ENCODE assay signal across 23 cellular contexts in the genomic region with DNA sequence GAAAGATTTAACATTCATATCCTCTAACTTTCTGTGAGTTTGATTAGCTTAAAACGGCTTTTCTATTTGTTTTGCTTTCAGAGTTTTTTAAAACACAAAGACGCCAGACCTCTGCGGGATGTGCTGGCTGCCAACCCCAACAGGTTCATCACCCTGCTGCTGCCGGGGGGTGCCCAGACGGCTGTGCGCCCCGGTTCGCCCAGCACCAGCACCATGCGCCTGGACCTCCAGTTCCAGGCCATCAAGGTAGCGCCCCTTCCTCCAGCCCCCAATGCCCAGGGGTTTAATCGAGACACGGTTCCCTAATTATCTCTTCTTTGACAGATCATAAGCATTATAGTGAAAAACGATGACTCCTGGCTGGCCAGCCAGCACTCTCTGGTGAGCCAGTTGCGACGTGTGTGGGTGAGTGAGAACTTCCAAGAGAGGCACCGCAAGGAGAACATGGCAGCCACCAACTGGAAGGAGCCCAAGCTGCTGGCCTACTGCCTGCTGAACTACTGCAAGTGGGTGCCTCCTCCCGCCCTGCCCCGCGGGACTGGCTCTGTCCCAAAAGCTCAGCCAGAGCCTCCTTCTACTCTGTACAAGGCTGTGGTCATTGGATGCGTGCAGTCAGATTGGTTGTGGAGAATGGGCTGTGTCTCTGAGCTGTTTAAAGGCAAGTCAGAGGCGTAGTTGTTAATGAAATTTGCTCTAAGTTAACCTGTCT.
DNase-seq lines count a peak whose midpoint lies in the region; ATAC-seq and TF ChIP-seq lines count a peak whose summit lies in the region.
"Had no signal": no experiment of that assay in that cellular context is flagged by ENCODE, and none has a peak within 500 bp of the region (broad histone marks: within the 10 kb centered on the region; RNA-seq: fewer than 3 reads in every experiment).

No MANE protein-coding gene starts in this region.

- no peak overlapping the region for H3K4me3 ChIP-seq in fibroblast of mammary gland (ENCODE audit: control insufficient read depth, low read depth, low read length)
- H3K4me3 ChIP-seq: SJCRH30, tibial nerve had no signal

- DNase-seq in anterior cingulate cortex (lab: John Stamatoyannopoulos, UW) (peak in 52 of 58 donors; percentile 18 to 90 (median 62)), fibroblast of mammary gland (ENCODE audit: low read depth) (peak; percentile 26), inferior parietal cortex (ENCODE audit: extremely low spot score) (peak; percentile 59), putamen (ENCODE audit: low spot score) (peak; percentile 42), NCI-H446 (lab: John Stamatoyannopoulos, UW) (no peak), omental fat pad (ENCODE audit: low spot score) (no peak), MV-4-11 (lab: John Stamatoyannopoulos, UW) (no peak)
- DNase-seq: activated CD4-positive, alpha-beta memory T cell treated with anti-CD3 and anti-CD28 coated beads, Interleukin-2, amount 10 ng/mL, durations not matched to agents 7 days and 5 days; CD4-positive, alpha-beta memory T cell; DMS 273 treated with DMSO at 0.1 percent for 48 hours; foreskin melanocyte; IMR-90; kidney glomerular epithelial cell; naive B cell; NCI-H1417 treated with DMSO at 0.1 percent for 48 hours; NCI-H510A treated with DMSO at 0.1 percent for 48 hours; SJCRH30; stimulated activated naive CD8-positive, alpha-beta T cell treated with anti-CD3 and anti-CD28 coated beads, Interleukin-15, Interleukin-2, amounts not matched to agents 100 U/mL and 50 U/mL, for 24 hours; T-cell had no signal

- TF ChIP-seq CTCF in fibroblast of mammary gland (conservative IDR thresholded peaks at IDR 0.05; ENCODE audit: control insufficient read depth, insufficient read depth, low read depth, low read length) (no peak), omental fat pad (IDR thresholded peaks at IDR 0.05) (no peak)

- ATAC-seq in omental fat pad (ENCODE audit: low FRiP score): no peak
- ATAC-seq: activated CD4-positive, CD25-positive, alpha-beta regulatory T cell treated with anti-CD3 and anti-CD28 coated beads, Interleukin-2, amount 50 U/mL, for 24 hours; Panc1; sciatic nerve; stimulated activated naive CD8-positive, alpha-beta T cell treated with anti-CD3 and anti-CD28 coated beads, Interleukin-15, Interleukin-2, amounts not matched to agents 100 U/mL and 50 U/mL, for 24 hours; T-cell had no signal

Comparison
In these comparisons a context has a peak if more than half of its experiments do, and no peak if none do; other contexts are left out.
1. DNase-seq: peak in anterior cingulate cortex (52 of 58), fibroblast of mammary gland (single experiment), inferior parietal cortex (single experiment) and putamen (single experiment); none in NCI-H446 (0 of 2), omental fat pad (single experiment) and MV-4-11 (single experiment).